8 cellular contexts compared by ENCODE assay signal in the genomic region with DNA sequence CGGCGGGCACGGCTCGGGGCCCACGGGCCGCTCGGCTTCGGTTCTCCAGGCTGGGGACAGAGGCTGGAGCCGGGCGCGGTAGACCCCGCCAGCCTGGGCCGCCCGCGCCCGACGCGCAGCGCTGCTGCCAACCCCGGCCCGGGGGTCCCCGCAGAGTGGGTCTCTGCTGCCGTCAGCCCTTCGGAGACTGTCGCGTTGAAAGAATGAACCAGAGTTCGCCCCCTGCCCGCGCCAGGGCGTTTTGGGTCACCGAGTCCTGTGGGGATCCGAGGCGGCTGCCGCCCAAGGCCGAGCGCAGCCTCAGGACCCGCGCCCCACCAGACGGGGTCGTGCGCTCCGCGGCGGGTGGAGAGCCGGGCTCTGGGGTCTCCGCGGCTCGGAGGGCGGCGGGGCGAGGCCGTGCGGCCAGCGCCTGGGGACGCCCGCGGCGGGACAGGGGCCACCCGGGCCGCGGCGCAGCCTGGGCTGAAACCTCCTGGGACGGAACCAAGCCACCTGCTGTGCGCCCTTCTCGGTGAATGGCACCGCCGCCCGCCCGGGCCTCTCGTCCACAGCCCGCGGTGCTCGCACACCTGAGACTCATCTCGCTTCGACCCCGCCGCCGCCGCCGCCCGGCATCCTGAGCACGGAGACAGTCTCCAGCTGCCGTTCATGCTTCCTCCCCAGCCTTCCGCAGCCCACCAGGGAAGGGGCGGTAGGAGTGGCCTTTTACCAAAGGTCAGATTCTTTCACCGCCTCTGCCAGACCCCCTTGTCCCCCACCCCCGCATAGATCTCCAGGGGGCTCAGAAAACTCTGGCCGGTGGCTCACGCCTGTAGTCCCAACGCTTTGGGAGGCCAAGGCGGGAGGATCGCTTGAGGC. TPM values are rescaled to one million over a fixed set of nuclear protein-coding genes. Genes with fewer than 3 reads are reported as not detected.
A peak's percentile ranks its signal among the peaks of the same experiment; 100 is the strongest.
DNase-seq lines count a peak whose midpoint lies in the region; ATAC-seq and TF ChIP-seq lines count a peak whose summit lies in the region.

No MANE protein-coding gene starts in this region.

- TF ChIP-seq EP300 in sigmoid colon (IDR thresholded peaks at IDR 0.05): no peak

- DNase-seq in DMS79 treated with DMSO at 0.1 percent for 48 hours (lab: John Stamatoyannopoulos, UW): peak; percentile 5
- DNase-seq in DMS79 (lab: John Stamatoyannopoulos, UW): no peak
- no peak for DNase-seq in activated CD8-positive, alpha-beta memory T cell treated with anti-CD3 and anti-CD28 coated beads, Interleukin-2, amount 10 ng/mL, durations not matched to agents 7 days and 5 days
- DNase-seq in left cardiac atrium: no peak
- no peak for DNase-seq in sigmoid colon
- no peak for DNase-seq in amniotic stem cell (lab: John Stamatoyannopoulos, UW)
- DNase-seq in epidermal melanocyte (ENCODE audit: insufficient read length, low spot score): no peak
- DNase-seq in mucosa of gallbladder (ENCODE audit: low spot score): no peak

- peak overlapping the region in 3 of 4 donors; percentile 46 to 58 (median 57) for H3K4me3 ChIP-seq in sigmoid colon

- ATAC-seq in activated CD8-positive, alpha-beta memory T cell treated with anti-CD3 and anti-CD28 coated beads, Interleukin-2, amount 10 ng/mL, durations not matched to agents 7 days and 5 days: peak; percentile 6
- peak; percentile 18 to 56 for ATAC-seq in left cardiac atrium

- peaks cover 7% of the 10 kb centered on the region for H3K36me3 Mint-ChIP-seq in activated CD8-positive, alpha-beta memory T cell treated with anti-CD3 and anti-CD28 coated beads, Interleukin-2, amount 10 ng/mL, durations not matched to agents 7 days and 5 days

- H3K27ac ChIP-seq in sigmoid colon: no peak overlapping the region

- CTCF ChIA-PET in activated CD8-positive, alpha-beta memory T cell treated with anti-CD3 and anti-CD28 coated beads, Interleukin-2, amount 10 ng/mL, durations not matched to agents 7 days and 5 days (lab: Charles Lee): interaction anchor here (0.5 to 1.6 kb wide), 8 partner anchors 11 to 286 kb away, joined by 3 to 5 read pairs (median 3); a partner anchor contains a TSS

- intact Hi-C loops in left cardiac atrium (cut with DNase I): no loop called here
- intact Hi-C loops in sigmoid colon (cut with DNase I): no loop called here

- H3K9me3 ChIP-seq in sigmoid colon: no peaks in the 10 kb centered on the region

- H3K4me1 Mint-ChIP-seq in activated CD8-positive, alpha-beta memory T cell treated with anti-CD3 and anti-CD28 coated beads, Interleukin-2, amount 10 ng/mL, durations not matched to agents 7 days and 5 days: peaks cover 10% of the 10 kb centered on the region

- H3K4me3 Mint-ChIP-seq in activated CD8-positive, alpha-beta memory T cell treated with anti-CD3 and anti-CD28 coated beads, Interleukin-2, amount 10 ng/mL, durations not matched to agents 7 days and 5 days: peak overlapping the region; percentile 27

- H3K27me3 ChIP-seq in sigmoid colon: peaks cover 15 to 68% (median 58%) of the 10 kb centered on the region in 3 donors

- H3K9me3 Mint-ChIP-seq in activated CD8-positive, alpha-beta memory T cell treated with anti-CD3 and anti-CD28 coated beads, Interleukin-2, amount 10 ng/mL, durations not matched to agents 7 days and 5 days (ENCODE audit: low read depth): no peaks in the 10 kb centered on the region

- H3K36me3 ChIP-seq in sigmoid colon: peaks cover 11 to 25% (median 22%) of the 10 kb centered on the region in 4 donors

- H3K4me1 ChIP-seq in sigmoid colon: peaks cover 0 to 20% (median 19%) of the 10 kb centered on the region in 4 donors

- TF ChIP-seq POLR2A in sigmoid colon (IDR thresholded peaks at IDR 0.05): no peak

- WGBS in sigmoid colon, 2 donors: 4 to 5% methylated on average over 92 of the region's 92 CpGs

- no peak for TF ChIP-seq CTCF in sigmoid colon (IDR thresholded peaks at IDR 0.05)

- peaks cover 42% of the 10 kb centered on the region for H3K27me3 Mint-ChIP-seq in activated CD8-positive, alpha-beta memory T cell treated with anti-CD3 and anti-CD28 coated beads, Interleukin-2, amount 10 ng/mL, durations not matched to agents 7 days and 5 days

- no peak overlapping the region for H3K27ac Mint-ChIP-seq in activated CD8-positive, alpha-beta memory T cell treated with anti-CD3 and anti-CD28 coated beads, Interleukin-2, amount 10 ng/mL, durations not matched to agents 7 days and 5 days

RNA-seq across cellular contexts. Expression of a gene that starts 0.7 kb away (rescaled TPM):
- under 1 TPM; 0.19 to 0.76 TPM for total RNA-seq in activated CD8-positive, alpha-beta memory T cell treated with anti-CD3 and anti-CD28 coated beads, Interleukin-2, amount 10 ng/mL, durations not matched to agents 7 days and 5 days
- total RNA-seq in left cardiac atrium (not detected), sigmoid colon (under 1 TPM in 2 of 4 donors, not detected in 2; under 0.01 to 0.55 TPM), mucosa of gallbladder (0.23 TPM)
- polyA plus RNA-seq in sigmoid colon: 1 to 10 TPM in 1 of 3 donors, under 1 TPM in 2; 0.46 to 1.0 (median 0.60) TPM

RNA-seq across cellular contexts. Expression of a gene that starts 21.3 kb away (rescaled TPM):
- under 1 TPM in 1 of 2 experiments, not detected in 1; 0.67 TPM for total RNA-seq in activated CD8-positive, alpha-beta memory T cell treated with anti-CD3 and anti-CD28 coated beads, Interleukin-2, amount 10 ng/mL, durations not matched to agents 7 days and 5 days
- total RNA-seq in left cardiac atrium (under 1 TPM; 0.68 to 0.71 TPM), sigmoid colon (1 to 10 TPM in 2 of 4 donors, under 1 TPM in 1, not detected in 1; 0.54 to 4.4 (median 1.9) TPM), mucosa of gallbladder (3.5 TPM)
- polyA plus RNA-seq in sigmoid colon: under 1 TPM in 1 of 3 donors, not detected in 2; 0.19 TPM

RNA-seq across cellular contexts. Expression of a gene that starts 21.7 kb away (rescaled TPM):
- 10 to 100 TPM; 40.3 to 46.1 TPM for total RNA-seq in activated CD8-positive, alpha-beta memory T cell treated with anti-CD3 and anti-CD28 coated beads, Interleukin-2, amount 10 ng/mL, durations not matched to agents 7 days and 5 days
- 10 to 100 TPM; 24.5 to 31.6 TPM for total RNA-seq in left cardiac atrium
- 10 to 100 TPM; 43.4 to 56.7 (median 50.7) TPM for total RNA-seq in sigmoid colon
- polyA plus RNA-seq in sigmoid colon: 10 to 100 TPM; 55.5 to 61.3 (median 55.9) TPM
- 48.1 TPM for total RNA-seq in mucosa of gallbladder

RNA-seq across cellular contexts. Expression of a gene that starts 30.2 kb away (rescaled TPM):
- total RNA-seq in activated CD8-positive, alpha-beta memory T cell treated with anti-CD3 and anti-CD28 coated beads, Interleukin-2, amount 10 ng/mL, durations not matched to agents 7 days and 5 days: not detected
- total RNA-seq in left cardiac atrium (not detected), sigmoid colon (not detected), mucosa of gallbladder (not detected)
- polyA plus RNA-seq in sigmoid colon: not detected
